Comparison of ENCODE assay signal across 6 cellular contexts in genomic region chrX:1313788-1314187, GRCh38. TPM values are rescaled to one million over a fixed set of nuclear protein-coding genes. Genes with fewer than 3 reads are reported as not detected.
"Had no signal": no experiment of that assay in that cellular context is flagged by ENCODE, and none has a peak within 500 bp of the region (broad histone marks: within the 10 kb centered on the region; RNA-seq: fewer than 3 reads in every experiment).

No MANE protein-coding gene starts in this region.

- H3K4me1 Mint-ChIP-seq: GM23338, H9 had no signal

- H3K4me3 Mint-ChIP-seq: GM23338, H9 had no signal

- H3K4me3 ChIP-seq: GM23338 had no signal

- H3K27ac Mint-ChIP-seq: GM23338, H9 had no signal

- DNase-seq: H9, HCEC 1CT, IMR-90 had no signal

- ATAC-seq: GM23338 had no signal

RNA-seq across cellular contexts. Expression of gene IL3RA, which starts 22.8 kb away (rescaled TPM):
- total RNA-seq: GM23338, H1, HT-29, IMR-90 had no signal
- polyA plus RNA-seq: IMR-90 had no signal

RNA-seq across cellular contexts. Expression of gene CSF2RA, which starts 45.2 kb away (rescaled TPM):
- total RNA-seq: HT-29, IMR-90 had no signal
- polyA plus RNA-seq: IMR-90 had no signal
